In genomic region chr11:80538040-80538439, GRCh38 we compare ENCODE assay signal across 11 cellular contexts.
"Had no signal": no experiment of that assay in that cellular context is flagged by ENCODE, and none has a peak within 500 bp of the region (broad histone marks: within the 10 kb centered on the region; RNA-seq: fewer than 3 reads in every experiment).

No MANE protein-coding gene starts in this region.

- H3K36me3 ChIP-seq: HAP-1 had no signal

- H3K4me1 Mint-ChIP-seq: GM23338, H9 had no signal

- H3K4me3 ChIP-seq: GM23248, GM23338, HAP-1 had no signal

- H3K4me2 ChIP-seq: GM23338 had no signal

- H3K9me3 ChIP-seq: HAP-1 had no signal

- DNase-seq: GM23248, GOT3, H7, H9, HCEC 1CT, HFFc6 had no signal

- H2AFZ ChIP-seq: GM23248, GM23338 had no signal

- H3K27ac Mint-ChIP-seq: GM23338, HFFc6 had no signal

- H3K4me1 ChIP-seq: HAP-1 had no signal

- H3K4me3 Mint-ChIP-seq: GM23338, H9, HFFc6 had no signal

- FAIRE-seq: H1, H54 had no signal

- H3K27ac ChIP-seq: GM23248 had no signal

- H3K9ac ChIP-seq: GM23248 had no signal

- ATAC-seq: GM23338, HCT116 had no signal
